20 cellular contexts compared by ENCODE assay signal in the genomic region with DNA sequence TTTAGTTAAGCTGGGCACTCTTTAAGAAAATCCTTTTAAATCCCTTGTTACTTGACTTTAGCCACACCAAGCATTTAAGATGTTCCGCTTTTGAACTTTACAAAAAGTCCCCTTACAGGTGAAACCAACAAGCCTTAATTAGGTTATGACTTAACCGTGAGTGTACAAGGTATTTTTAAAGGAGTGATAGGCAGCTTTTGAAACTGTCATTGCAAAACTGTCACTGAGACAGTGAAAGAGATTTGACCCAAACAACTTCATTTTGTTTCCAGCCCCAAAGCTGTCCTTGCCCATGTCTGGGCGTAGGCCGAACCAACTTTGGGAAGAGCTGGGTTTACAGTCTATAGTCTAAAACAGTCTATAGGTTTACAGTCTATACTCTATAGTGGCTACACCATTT.
DNase-seq lines count a peak whose midpoint lies in the region; ATAC-seq, FAIRE-seq and TF ChIP-seq lines count a peak whose summit lies in the region.
"Had no signal": no experiment of that assay in that cellular context is flagged by ENCODE, and none has a peak within 500 bp of the region (broad histone marks: within the 10 kb centered on the region; RNA-seq: fewer than 3 reads in every experiment).

No MANE protein-coding gene starts in this region.

- DNase-seq in K562 (ENCODE audit: extremely low read depth in 1 of 4, low spot score in 3 of 4) (no peak), left cardiac atrium (no peak), NCI-H2107 (lab: John Stamatoyannopoulos, UW) (no peak), NCI-H2029 treated with DMSO at 0.1 percent for 48 hours (lab: John Stamatoyannopoulos, UW) (no peak)
- DNase-seq: activated CD8-positive, alpha-beta T cell treated with anti-CD3 and anti-CD28 coated beads for 36 hours; colonic mucosa; DMS153; mesenchymal stem cell; NCI-H1105 treated with DMSO at 0.1 percent for 48 hours; NCI-H446; nephron progenitor cell; PC-9; stimulated activated CD4-positive, alpha-beta T cell treated with anti-CD3 and anti-CD28 coated beads, Interleukin-15, amount 100 ng/mL, for 24 hours; testis had no signal

- TF ChIP-seq EP300 in K562 (IDR thresholded peaks at IDR 0.05; ENCODE audit: low read length) = no peak

- 81% methylated on average over 4 of the region's 4 CpGs for WGBS in K562 (ENCODE audit: insufficient coverage, low coverage, missing lambda C conversion rate)

- no peak overlapping the region for H2AFZ ChIP-seq in K562 (ENCODE audit: low read depth, low read length)
- H2AFZ ChIP-seq: PC-9 had no signal

- intact Hi-C loops in K562 (cut with micrococcal nuclease) = no loop called here
- intact Hi-C loops in left cardiac atrium (cut with DNase I) = no loop called here

- POLR2A ChIA-PET in K562 (lab: Yijun Ruan, JAX) = no interaction called here

- no peaks in the 10 kb centered on the region for H3K9me1 ChIP-seq in K562 (ENCODE audit: control insufficient read depth, insufficient read depth, low read length)

- H3K4me2 ChIP-seq in K562 (ENCODE audit: insufficient read depth, low read length) = no peak overlapping the region
- H3K4me2 ChIP-seq: PC-9 had no signal

- CTCF ChIA-PET in K562 (lab: Yijun Ruan, JAX; ENCODE audit: low intra/inter-chr PET ratio) = no interaction called here

- H3K27ac ChIP-seq in K562 (ENCODE audit: extremely low read depth, low read depth, low read length) = no peak overlapping the region
- H3K27ac ChIP-seq: BLaER1 treated with 17β-estradiol and CSF1 and Interleukin-3, amounts not matched to agents 10 nM and 100 nM; colonic mucosa; PC-9; testis had no signal

- H3K79me2 ChIP-seq in K562 (ENCODE audit: control insufficient read depth, insufficient read depth, low read length) = no peaks in the 10 kb centered on the region

- no peaks in the 10 kb centered on the region for H3K27me3 ChIP-seq in K562 (ENCODE audit: control insufficient read depth in 2 of 2, insufficient read depth in 2 of 2, low read length in 2 of 2)
- H3K27me3 ChIP-seq: BLaER1 treated with 17β-estradiol and CSF1 and Interleukin-3, amounts not matched to agents 10 nM and 100 nM; colonic mucosa; testis had no signal

- no peak overlapping the region for H3K4me3 ChIP-seq in K562
- H3K4me3 ChIP-seq: BLaER1 treated with 17β-estradiol and CSF1 and Interleukin-3, amounts not matched to agents 10 nM and 100 nM; colonic mucosa; PC-9; testis had no signal

- H3K36me3 ChIP-seq in K562 (ENCODE audit: control insufficient read depth, insufficient read depth, low read length) = no peaks in the 10 kb centered on the region
- H3K36me3 ChIP-seq: colonic mucosa had no signal

- no peak for TF ChIP-seq CTCF in K562 (IDR thresholded peaks at IDR 0.05 in 2 of 3, conservative IDR thresholded peaks at IDR 0.05 in 1 of 3; ENCODE audit: insufficient read depth in 2 of 3, low read depth in 1 of 3, low read length in 3 of 3)

- no peak overlapping the region for H3K9ac ChIP-seq in K562 (ENCODE audit: insufficient read depth in 1 of 2, low read depth in 2 of 2, low read length in 2 of 2)
- H3K9ac ChIP-seq: BLaER1 treated with 17β-estradiol and CSF1 and Interleukin-3, amounts not matched to agents 10 nM and 100 nM had no signal

- TF ChIP-seq POLR2A in K562 (conservative IDR thresholded peaks at IDR 0.05) = no peak

- ATAC-seq in GM18867 (IDR thresholded peaks at IDR 0.05; ENCODE audit: unreplicated experiment) (peak; percentile 63), GM21515 (IDR thresholded peaks at IDR 0.05; ENCODE audit: unreplicated experiment) (peak; percentile 61), HG03045 (IDR thresholded peaks at IDR 0.05; ENCODE audit: unreplicated experiment) (peak; percentile 67), K562 (no peak), left cardiac atrium (no peak), HG03196 (IDR thresholded peaks at IDR 0.05; ENCODE audit: unreplicated experiment) (no peak)
- ATAC-seq: activated CD8-positive, alpha-beta T cell treated with anti-CD3 and anti-CD28 coated beads for 36 hours had no signal

- no peaks in the 10 kb centered on the region for H3K9me3 ChIP-seq in K562 (replicated peaks; ENCODE audit: control insufficient read depth, insufficient read depth, low read depth, low read length)
- H3K9me3 ChIP-seq: colonic mucosa, testis had no signal

- H4K20me1 ChIP-seq in K562 (replicated peaks; ENCODE audit: control insufficient read depth, insufficient read depth, low read length) = no peaks in the 10 kb centered on the region
- H4K20me1 ChIP-seq: BLaER1 treated with 17β-estradiol and CSF1 and Interleukin-3, amounts not matched to agents 10 nM and 100 nM had no signal

- H3K4me1 ChIP-seq in K562 (replicated peaks in 1 of 2; ENCODE audit: control insufficient read depth in 2 of 2, insufficient read depth in 2 of 2, low read length in 2 of 2) = no peaks in the 10 kb centered on the region
- H3K4me1 ChIP-seq: colonic mucosa, testis had no signal

- BruUV-seq in K562 (replicated peaks; lab: Mats Ljungman, UMichigan) = no TSS peak

- peak; percentile 42 for FAIRE-seq in K562 (lab: Jason Lieb, UNC)
- FAIRE-seq: astrocyte had no signal

- in situ Hi-C loops in K562 (cut with MboI) = no loop called here

- no peak for TF ChIP-seq RAD21 in K562 (CRISPR knock-in tag; conservative IDR thresholded peaks at IDR 0.05 in 1 of 2, IDR thresholded peaks at IDR 0.05 in 1 of 2)

TF ChIP-seq in K562, 482 proteins besides CTCF, POLR2A, EP300 and RAD21:
- TF ChIP-seq CHD4 (IDR thresholded peaks at IDR 0.05; ENCODE audit: insufficient read depth, insufficient replicate concordance, low read depth, low read length, poor library complexity, severe bottlenecking) = no peak
- TF ChIP-seq ZNF764 (CRISPR knock-in tag; IDR thresholded peaks at IDR 0.05; ENCODE audit: low read depth) = no peak
- TF ChIP-seq TEAD1 (CRISPR knock-in tag; IDR thresholded peaks at IDR 0.05) = no peak
- no peak for TF ChIP-seq ILF3 (IDR thresholded peaks at IDR 0.05; ENCODE audit: borderline replicate concordance)
- TF ChIP-seq TAF15 (IDR thresholded peaks at IDR 0.05; ENCODE audit: low read depth, low read length) = no peak
- no peak for TF ChIP-seq NR3C1 (CRISPR knock-in tag; IDR thresholded peaks at IDR 0.05)
- TF ChIP-seq ZNF134 (CRISPR knock-in tag; conservative IDR thresholded peaks at IDR 0.05) = no peak
- no peak for TF ChIP-seq MED1 (CRISPR knock-in tag; IDR thresholded peaks at IDR 0.05; ENCODE audit: borderline replicate concordance)
- no peak for TF ChIP-seq NFYB (IDR thresholded peaks at IDR 0.05; ENCODE audit: extremely low read depth, insufficient read length)
- TF ChIP-seq TGIF2 (CRISPR knock-in tag; IDR thresholded peaks at IDR 0.05) = no peak
- TF ChIP-seq, protein P1, sequence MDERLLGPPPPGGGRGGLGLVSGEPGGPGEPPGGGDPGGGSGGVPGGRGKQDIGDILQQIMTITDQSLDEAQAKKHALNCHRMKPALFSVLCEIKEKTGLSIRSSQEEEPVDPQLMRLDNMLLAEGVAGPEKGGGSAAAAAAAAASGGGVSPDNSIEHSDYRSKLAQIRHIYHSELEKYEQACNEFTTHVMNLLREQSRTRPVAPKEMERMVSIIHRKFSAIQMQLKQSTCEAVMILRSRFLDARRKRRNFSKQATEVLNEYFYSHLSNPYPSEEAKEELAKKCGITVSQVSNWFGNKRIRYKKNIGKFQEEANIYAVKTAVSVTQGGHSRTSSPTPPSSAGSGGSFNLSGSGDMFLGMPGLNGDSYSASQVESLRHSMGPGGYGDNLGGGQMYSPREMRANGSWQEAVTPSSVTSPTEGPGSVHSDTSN (CRISPR knock-in tag; IDR thresholded peaks at IDR 0.05; ENCODE audit: low read depth) = no peak
- TF ChIP-seq, protein P1 (tag; conservative IDR thresholded peaks at IDR 0.05; ENCODE audit: low read depth) = no peak
- TF ChIP-seq RUNX1 (IDR thresholded peaks at IDR 0.05; ENCODE audit: low read depth) = no peak
- TF ChIP-seq NR2C2 (CRISPR knock-in tag; IDR thresholded peaks at IDR 0.05) = no peak
- no peak for TF ChIP-seq NR2C2 (tag; IDR thresholded peaks at IDR 0.05)
- TF ChIP-seq ZNF699 (CRISPR knock-in tag; IDR thresholded peaks at IDR 0.05; ENCODE audit: insufficient replicate concordance) = no peak

Comparison
In these comparisons a context has a peak if more than half of its experiments do, and no peak if none do; other contexts are left out.
1. ATAC-seq: peak in GM18867 (single experiment), GM21515 (single experiment) and HG03045 (single experiment); none in K562 (single experiment), left cardiac atrium (0 of 2) and HG03196 (single experiment).